8 cellular contexts compared by ENCODE assay signal in genomic region chr2:240143801-240144648, GRCh38. TPM values are rescaled to one million over a fixed set of nuclear protein-coding genes. Genes with fewer than 3 reads are reported as not detected.
A peak's percentile ranks its signal among the peaks of the same experiment; 100 is the strongest.
DNase-seq lines count a peak whose midpoint lies in the region; ATAC-seq, FAIRE-seq and TF ChIP-seq lines count a peak whose summit lies in the region.

No MANE protein-coding gene starts in this region.

- ATAC-seq in GM12878: peak; percentile 98

- DNase-seq in AML-193 (lab: John Stamatoyannopoulos, UW) (peak; percentile 10 to 19), GM19240 (ENCODE audit: insufficient read length, low spot score) (peak; percentile 70), NCI-H1092 (lab: John Stamatoyannopoulos, UW) (peak; percentile 14), UCSD-AML1 (lab: John Stamatoyannopoulos, UW; ENCODE audit: unreplicated experiment) (peak; percentile 71), GM12878 (ENCODE audit: low read depth, low spot score) (no peak), iPS DF 6.9 (ENCODE audit: low read depth, low spot score) (peak; percentile 47), NCI-H1048 (lab: John Stamatoyannopoulos, UW) (no peak)
- peak; percentile 53 to 87 (median 70) for DNase-seq in stimulated activated CD4-positive, alpha-beta T cell treated with anti-CD3 and anti-CD28 coated beads, Interleukin-12 subunit alpha, Interleukin-12 subunit beta, amount 100 ng/mL, for 48 hours (ENCODE audit: low read depth in 2 of 3, low spot score in 1 of 3)

- SMC1A ChIA-PET in GM12878 (lab: Charles Lee; ENCODE audit: uncharacterized antibody, unreplicated experiment): interaction anchor here (1.3 to 4.4 kb wide), 2 partner anchors 83 to 85 kb away, joined by 3 to 33 read pairs; no protein-coding TSS in a partner anchor

- RAD21 ChIA-PET in GM12878 (lab: Charles Lee; ENCODE audit: unreplicated experiment): interaction anchor here (1.0 to 4.0 kb wide), 3 partner anchors 81 to 209 kb away, joined by 3 to 33 read pairs (median 5); no protein-coding TSS in a partner anchor

- H3K27ac ChIP-seq in GM12878 (ENCODE audit: control insufficient read depth, insufficient read depth): no peak overlapping the region
- H3K27ac ChIP-seq in iPS DF 6.9 (ENCODE audit: low read length): no peak overlapping the region

- TF ChIP-seq RAD21 in GM12878 (IDR thresholded peaks at IDR 0.05; ENCODE audit: insufficient read depth, low read depth, low read length): peak; percentile 93

- H3K9me3 ChIP-seq in GM12878 (replicated peaks; ENCODE audit: control insufficient read depth, insufficient read depth, low read length): no peaks in the 10 kb centered on the region; the same call in 2 of the 3 replicates
- no peaks in the 10 kb centered on the region for H3K9me3 ChIP-seq in iPS DF 6.9 (ENCODE audit: control insufficient read depth, insufficient read depth, low read length)

- H3K4me3 ChIP-seq in GM12878 (no peak overlapping the region), iPS DF 6.9 (ENCODE audit: low read length) (no peak overlapping the region)

- H3K36me3 ChIP-seq in GM12878 (ENCODE audit: control insufficient read depth in 2 of 2, insufficient read depth in 2 of 2, low read length in 1 of 2) (no peaks in the 10 kb centered on the region), iPS DF 6.9 (ENCODE audit: control insufficient read depth, insufficient read depth, low read length) (no peaks in the 10 kb centered on the region)

- peak; percentile 80 to 94 (median 91) for TF ChIP-seq CTCF in GM12878 (IDR thresholded peaks at IDR 0.05 in 2 of 3, conservative IDR thresholded peaks at IDR 0.05 in 1 of 3; ENCODE audit: control insufficient read depth in 2 of 3, extremely low read depth in 1 of 3, insufficient read depth in 1 of 3, low read depth in 3 of 3, low read length in 3 of 3)

- H3K79me2 ChIP-seq in GM12878 (ENCODE audit: control insufficient read depth, insufficient read depth, low read length): no peaks in the 10 kb centered on the region

- H3K9ac ChIP-seq in GM12878 (ENCODE audit: control insufficient read depth, insufficient read depth, low read length): no peak overlapping the region

- H3K4me1 ChIP-seq in GM12878 (ENCODE audit: control insufficient read depth, insufficient read depth, low read length): no peaks in the 10 kb centered on the region
- H3K4me1 ChIP-seq in iPS DF 6.9 (ENCODE audit: control insufficient read depth, insufficient read depth, low read length): peaks cover 4% of the 10 kb centered on the region; the same call in 1 of the 2 replicates

- no peak for TF ChIP-seq POLR2A in GM12878 (IDR thresholded peaks at IDR 0.05; ENCODE audit: low read depth, low read length)

- TF ChIP-seq EP300 in GM12878 (IDR thresholded peaks at IDR 0.05; ENCODE audit: borderline replicate concordance in 1 of 2, control insufficient read depth in 1 of 2, low read depth in 2 of 2, low read length in 2 of 2): no peak

- no TSS peak for BruUV-seq in GM12878 (replicated peaks; lab: Mats Ljungman, UMichigan)

- CTCF ChIA-PET in GM12878 (lab: Yijun Ruan, JAX): interaction anchor here (0.7 to 6.1 kb wide), 10 partner anchors 9 to 1631 kb away, joined by 3 to 78 read pairs (median 5); no protein-coding TSS in a partner anchor

- no peak overlapping the region for H2AFZ ChIP-seq in GM12878 (ENCODE audit: control insufficient read depth, low read depth, low read length)

- H4K20me1 ChIP-seq in GM12878 (ENCODE audit: control insufficient read depth, insufficient read depth): no peaks in the 10 kb centered on the region

- H3K27me3 ChIP-seq in GM12878 (replicated peaks in 1 of 2; ENCODE audit: control insufficient read depth in 2 of 2, insufficient read depth in 2 of 2, low read length in 1 of 2) (peaks cover 0 to 2% of the 10 kb centered on the region in 2 experiments; a peak in 2 of 4 replicates), iPS DF 6.9 (ENCODE audit: control insufficient read depth, insufficient read depth, low read length) (no peaks in the 10 kb centered on the region)

- POLR2A ChIA-PET in GM12878 (lab: Charles Lee): no interaction called here

- intact Hi-C loops in GM12878 (cut with micrococcal nuclease; ENCODE audit: unreplicated experiment): loop anchor here (1.0 to 10.0 kb wide), 2 partner anchors 83 to 1109 kb away; no protein-coding TSS in a partner anchor

- peak; percentile 35 for FAIRE-seq in GM12878 (lab: Jason Lieb, UNC)

- WGBS in GM12878 (ENCODE audit: insufficient coverage, insufficient replicate concordance, low lambda C conversion rate, missing lambda C conversion rate): 25% methylated on average over 36 of the region's 36 CpGs
- WGBS in iPS DF 6.9 (ENCODE audit: insufficient coverage, insufficient read length): no CpG with 5 or more reads among the region's 36 CpGs

- no peak overlapping the region for H3K4me2 ChIP-seq in GM12878 (ENCODE audit: control insufficient read depth, insufficient read depth)

- in situ Hi-C loops in GM12878 (cut with MboI): loop anchor here (5.0 to 10.0 kb wide), 2 partner anchors 87 to 1109 kb away; no protein-coding TSS in a partner anchor

TF ChIP-seq in GM12878, 131 proteins besides CTCF, POLR2A, EP300 and RAD21:
- TF ChIP-seq, protein P1, sequence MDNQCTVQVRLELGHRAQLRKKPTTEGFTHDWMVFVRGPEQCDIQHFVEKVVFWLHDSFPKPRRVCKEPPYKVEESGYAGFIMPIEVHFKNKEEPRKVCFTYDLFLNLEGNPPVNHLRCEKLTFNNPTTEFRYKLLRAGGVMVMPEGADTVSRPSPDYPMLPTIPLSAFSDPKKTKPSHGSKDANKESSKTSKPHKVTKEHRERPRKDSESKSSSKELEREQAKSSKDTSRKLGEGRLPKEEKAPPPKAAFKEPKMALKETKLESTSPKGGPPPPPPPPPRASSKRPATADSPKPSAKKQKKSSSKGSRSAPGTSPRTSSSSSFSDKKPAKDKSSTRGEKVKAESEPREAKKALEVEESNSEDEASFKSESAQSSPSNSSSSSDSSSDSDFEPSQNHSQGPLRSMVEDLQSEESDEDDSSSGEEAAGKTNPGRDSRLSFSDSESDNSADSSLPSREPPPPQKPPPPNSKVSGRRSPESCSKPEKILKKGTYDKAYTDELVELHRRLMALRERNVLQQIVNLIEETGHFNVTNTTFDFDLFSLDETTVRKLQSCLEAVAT (IDR thresholded peaks at IDR 0.05): no peak
- TF ChIP-seq TAF1 (IDR thresholded peaks at IDR 0.05; ENCODE audit: borderline replicate concordance, low read depth, low read length) (no peak), NBN (IDR thresholded peaks at IDR 0.05) (no peak), SMC3 (IDR thresholded peaks at IDR 0.05; ENCODE audit: borderline replicate concordance, low read length) (peak; percentile 90), YY1 (IDR thresholded peaks at IDR 0.05; ENCODE audit: low read depth, low read length) (peak; percentile 47; the same call in 1 of the 2 replicates), FOXK2 (IDR thresholded peaks at IDR 0.05) (no peak), KDM1A (IDR thresholded peaks at IDR 0.05; ENCODE audit: borderline replicate concordance) (no peak), RELB (IDR thresholded peaks at IDR 0.05; ENCODE audit: low read depth) (no peak)

RNA-seq across cellular contexts. Expression of gene OTOS, which starts 3.6 kb away (rescaled TPM):
- not detected in 2 replicates for total RNA-seq in GM12878 (2013; cell fraction: nucleolus; rRNA removed)
- total RNA-seq in GM12878 (2014; rRNA removed) (not detected in 2 replicates), GM12878 (2014; rRNA removed; fragmentation: Illumina TruSeq; extraction: Trizol) (not detected in 2 replicates), GM12878 (2021) (not detected in 2 replicates)
- polyA plus RNA-seq in GM12878 (2011; ENCODE audit: low read depth): not detected
- polyA plus RNA-seq in GM12878 (2011; rRNA removed) (not detected in 2 replicates), GM12878 (2014; fragmentation: Illumina TruSeq; extraction: Trizol) (not detected in 2 replicates), GM12878 (2014; fragmentation: Nextera tagmentation; extraction: Ambion mirVana) (not detected), GM12878 (2014; rRNA removed) (not detected in 2 replicates), GM12878 (2016; fragmentation: Nextera tagmentation; extraction: Ambion mirVana) (not detected)
- polyA plus RNA-seq in GM12878 (2011; cell fraction: cytosol; rRNA removed): not detected in 2 replicates
- not detected in 2 replicates for polyA plus RNA-seq in GM12878 (2011; cell fraction: nucleus; rRNA removed)
- not detected in 2 replicates for polyA plus RNA-seq in GM12878 (2012)
- polyA minus RNA-seq in GM12878 (2011; rRNA and poly(A)+ RNA removed): not detected in 2 replicates
- not detected in 2 replicates for polyA minus RNA-seq in GM12878 (2011; cell fraction: cytosol; rRNA and poly(A)+ RNA removed)
- not detected in 2 replicates for polyA minus RNA-seq in GM12878 (2011; cell fraction: nucleus; rRNA and poly(A)+ RNA removed)

RNA-seq across cellular contexts. Expression of gene COPS9, which starts 7.9 kb away (rescaled TPM):
- total RNA-seq in GM12878 (2013; cell fraction: nucleolus; rRNA removed): 4.6 and 4.8 TPM in 2 replicates
- total RNA-seq in GM12878 (2014; rRNA removed): 220 and 228 TPM in 2 replicates
- total RNA-seq in GM12878 (2014; rRNA removed; fragmentation: Illumina TruSeq; extraction: Trizol): 116 and 125 TPM in 2 replicates
- 125 and 130 TPM in 2 replicates for total RNA-seq in GM12878 (2021)
- 56.3 TPM for polyA plus RNA-seq in GM12878 (2011; ENCODE audit: low read depth)
- 204 and 206 TPM in 2 replicates for polyA plus RNA-seq in GM12878 (2011; rRNA removed)
- 226 and 316 TPM in 2 replicates for polyA plus RNA-seq in GM12878 (2011; cell fraction: cytosol; rRNA removed)
- polyA plus RNA-seq in GM12878 (2011; cell fraction: nucleus; rRNA removed): 79.8 and 102 TPM in 2 replicates
- polyA plus RNA-seq in GM12878 (2012): 171 and 244 TPM in 2 replicates
- 34.3 and 80.8 TPM in 2 replicates for polyA plus RNA-seq in GM12878 (2014; fragmentation: Illumina TruSeq; extraction: Trizol)
- 100 to 1,000 TPM; 124 to 246 TPM for polyA plus RNA-seq in GM12878 (2014; fragmentation: Nextera tagmentation; extraction: Ambion mirVana)
- polyA plus RNA-seq in GM12878 (2014; rRNA removed): 418 and 419 TPM in 2 replicates
- polyA plus RNA-seq in GM12878 (2016; fragmentation: Nextera tagmentation; extraction: Ambion mirVana): 100 to 1,000 TPM; 361 to 385 TPM
- 12.9 and 19.0 TPM in 2 replicates for polyA minus RNA-seq in GM12878 (2011; rRNA and poly(A)+ RNA removed)
- 10.7 and 14.9 TPM in 2 replicates for polyA minus RNA-seq in GM12878 (2011; cell fraction: cytosol; rRNA and poly(A)+ RNA removed)
- polyA minus RNA-seq in GM12878 (2011; cell fraction: nucleus; rRNA and poly(A)+ RNA removed): 8.2 and 12.1 TPM in 2 replicates

Comparison
In these comparisons a context has a peak if more than half of its experiments do, and no peak if none do; other contexts are left out.
1. DNase-seq: peak in AML-193 (2 of 2), GM19240 (single experiment), NCI-H1092 (single experiment), UCSD-AML1 (single experiment), iPS DF 6.9 (single experiment) and stimulated activated CD4-positive, alpha-beta T cell treated with anti-CD3 and anti-CD28 coated beads, Interleukin-12 subunit alpha, Interleukin-12 subunit beta, amount 100 ng/mL, for 48 hours (3 of 3); none in GM12878 (single experiment) and NCI-H1048 (single experiment).